1 cellular context compared by ENCODE assay signal in the genomic region with DNA sequence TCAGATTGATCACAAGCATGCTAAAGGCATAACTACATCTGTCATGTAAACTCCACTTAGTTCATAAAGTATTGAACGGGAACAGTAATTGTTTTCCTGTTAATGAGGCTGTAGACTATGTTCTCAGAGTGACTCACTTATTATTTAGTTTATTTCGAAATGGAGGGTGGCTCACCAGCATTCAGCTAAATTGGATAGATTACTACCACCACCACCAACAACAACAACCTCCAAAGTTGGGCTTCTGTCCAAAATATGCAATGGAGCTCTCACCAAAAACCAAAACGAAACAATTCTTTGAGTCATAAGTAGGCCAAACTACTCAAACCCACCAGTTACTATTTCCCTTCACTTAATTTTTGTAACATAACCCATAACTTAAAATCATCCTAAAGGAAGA.
A peak's percentile ranks its signal among the peaks of the same experiment; 100 is the strongest.
TF ChIP-seq lines count a peak whose summit lies in the region.

No MANE protein-coding gene starts in this region.

TF ChIP-seq in GM12878, 131 proteins besides CTCF, POLR2A, EP300 and RAD21 (continued from another document):
- TF ChIP-seq, protein P1, sequence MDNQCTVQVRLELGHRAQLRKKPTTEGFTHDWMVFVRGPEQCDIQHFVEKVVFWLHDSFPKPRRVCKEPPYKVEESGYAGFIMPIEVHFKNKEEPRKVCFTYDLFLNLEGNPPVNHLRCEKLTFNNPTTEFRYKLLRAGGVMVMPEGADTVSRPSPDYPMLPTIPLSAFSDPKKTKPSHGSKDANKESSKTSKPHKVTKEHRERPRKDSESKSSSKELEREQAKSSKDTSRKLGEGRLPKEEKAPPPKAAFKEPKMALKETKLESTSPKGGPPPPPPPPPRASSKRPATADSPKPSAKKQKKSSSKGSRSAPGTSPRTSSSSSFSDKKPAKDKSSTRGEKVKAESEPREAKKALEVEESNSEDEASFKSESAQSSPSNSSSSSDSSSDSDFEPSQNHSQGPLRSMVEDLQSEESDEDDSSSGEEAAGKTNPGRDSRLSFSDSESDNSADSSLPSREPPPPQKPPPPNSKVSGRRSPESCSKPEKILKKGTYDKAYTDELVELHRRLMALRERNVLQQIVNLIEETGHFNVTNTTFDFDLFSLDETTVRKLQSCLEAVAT (IDR thresholded peaks at IDR 0.05) = no peak
- TF ChIP-seq RUNX3 (IDR thresholded peaks at IDR 0.05; ENCODE audit: low read length) (peak; percentile 72), JUNB (IDR thresholded peaks at IDR 0.05) (peak; percentile 43; the same call in 1 of the 2 replicates)
